11 cellular contexts compared by ENCODE assay signal in the genomic region with DNA sequence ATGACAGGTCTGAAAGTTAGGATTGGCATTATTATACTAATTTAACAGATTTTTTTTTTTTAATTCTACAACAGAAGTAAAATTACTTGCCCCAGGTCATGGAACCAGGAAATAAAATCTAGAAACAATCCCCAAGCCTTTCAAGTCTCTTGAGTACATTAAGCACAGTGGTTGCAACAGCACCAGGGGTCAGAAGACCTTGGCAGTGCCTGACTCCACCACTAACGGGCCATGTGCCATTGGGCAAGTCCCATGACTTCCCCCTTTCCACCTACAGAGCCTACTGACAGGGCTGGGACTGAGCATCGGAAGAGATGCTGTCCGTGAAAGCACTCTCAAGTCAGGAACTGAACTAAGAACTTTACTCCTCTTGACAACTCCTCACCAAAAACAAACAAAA.
A peak's percentile ranks its signal among the peaks of the same experiment; 100 is the strongest.
DNase-seq lines count a peak whose midpoint lies in the region; ATAC-seq, FAIRE-seq and TF ChIP-seq lines count a peak whose summit lies in the region.
"Had no signal": no experiment of that assay in that cellular context is flagged by ENCODE, and none has a peak within 500 bp of the region (broad histone marks: within the 10 kb centered on the region; RNA-seq: fewer than 3 reads in every experiment).

No MANE protein-coding gene starts in this region.

- no TSS peak for BruUV-seq in HepG2 (replicated peaks; lab: Mats Ljungman, UMichigan)

- TF ChIP-seq EP300 in HepG2 (IDR thresholded peaks at IDR 0.05; ENCODE audit: low read depth in 2 of 2, low read length in 2 of 2) (no peak), HepG2 (CRISPR knock-in tag; IDR thresholded peaks at IDR 0.05; ENCODE audit: borderline replicate concordance) (no peak), stomach (IDR thresholded peaks at IDR 0.05) (no peak)

- intact Hi-C loops in ascending aorta (cut with DNase I) = loop anchor here (2.0 to 5.0 kb wide), 5 partner anchors 35 to 325 kb away; a partner anchor contains a TSS
- intact Hi-C loops in HepG2 (cut with micrococcal nuclease; ENCODE audit: unreplicated experiment) = loop anchor here (5.0 to 10.0 kb wide), 2 partner anchors 100 to 208 kb away; a partner anchor contains a TSS
- intact Hi-C loops in stomach (cut with DNase I; ENCODE audit: low total_unique reads) = loop anchor here (10.0 kb wide), 1 partner anchor 118 kb away; no protein-coding TSS in a partner anchor

- no peak for FAIRE-seq in HepG2 (lab: Jason Lieb, UNC)

- H3K27me3 ChIP-seq in ascending aorta = no peaks in the 10 kb centered on the region
- H3K27me3 ChIP-seq in HepG2 (ENCODE audit: control insufficient read depth in 1 of 2, insufficient read depth in 2 of 2, low read length in 2 of 2) = no peaks in the 10 kb centered on the region
- no peaks in the 10 kb centered on the region for H3K27me3 ChIP-seq in stomach

- CTCF ChIA-PET in HepG2 (lab: Yijun Ruan, JAX; ENCODE audit: low intra/inter-chr PET ratio, low total read pairs) = no interaction called here

- no peak for TF ChIP-seq POLR2A in HepG2 (IDR thresholded peaks at IDR 0.05; ENCODE audit: insufficient read depth in 1 of 2, low read depth in 2 of 2, low read length in 2 of 2)
- no peak for TF ChIP-seq POLR2A in stomach (IDR thresholded peaks at IDR 0.05)

- H3K4me1 ChIP-seq in ascending aorta (peaks cover 6 to 16% of the 10 kb centered on the region in 2 donors), HepG2 (ENCODE audit: insufficient read depth, low read length) (peaks cover 52% of the 10 kb centered on the region), stomach (peaks cover 40 to 67% (median 53%) of the 10 kb centered on the region in 4 donors)

- TF ChIP-seq CTCF in ascending aorta (IDR thresholded peaks at IDR 0.05) (no peak), HepG2 (CRISPR knock-in tag; IDR thresholded peaks at IDR 0.05) (no peak), stomach (IDR thresholded peaks at IDR 0.05) (no peak)

- in situ Hi-C loops in HepG2 (cut with HindIII; ENCODE audit: extremely low pct_ligation_motif_present, low pct_unique_long_range_greater_than_20kb) = loop anchor here (5.0 kb wide), 1 partner anchor 115 kb away; no protein-coding TSS in a partner anchor

- no peak for TF ChIP-seq RAD21 in HepG2 (CRISPR knock-in tag; IDR thresholded peaks at IDR 0.05)

- DNase-seq in M059J (ENCODE audit: low read depth) = peak; percentile 66
- DNase-seq in ascending aorta (ENCODE audit: low spot score in 2 of 2) = peak; percentile 33 to 71
- peak; percentile 35 for DNase-seq in HepG2 (ENCODE audit: low spot score)
- peak; percentile 90 for DNase-seq in stomach
- no peak for DNase-seq in NCI-H2081 treated with DMSO at 0.1 percent for 48 hours (lab: John Stamatoyannopoulos, UW)
- DNase-seq: DND-41; NCI-H526 treated with DMSO at 0.1 percent for 48 hours; stimulated activated CD8-positive, alpha-beta memory T cell treated with anti-CD3 and anti-CD28 coated beads, Interleukin-4, amount 100 ng/mL, for 48 hours had no signal

- 0 out of 2 replicates have a peak overlapping the region, but pooled peaks have one; percentile 9 for H3K4me2 ChIP-seq in HepG2 (ENCODE audit: low read depth, low read length)

- no peaks in the 10 kb centered on the region for H3K79me2 ChIP-seq in HepG2 (ENCODE audit: insufficient read depth, low read length)

- H4K20me1 ChIP-seq in HepG2 (ENCODE audit: insufficient read depth, low read length) = no peaks in the 10 kb centered on the region

- no peak for ATAC-seq in HepG2
- no peak for ATAC-seq in GM21515 (IDR thresholded peaks at IDR 0.05; ENCODE audit: unreplicated experiment)
- no peak for ATAC-seq in HG02588 (IDR thresholded peaks at IDR 0.05; ENCODE audit: unreplicated experiment)
- ATAC-seq in HG03469 (IDR thresholded peaks at IDR 0.05; ENCODE audit: unreplicated experiment) = no peak

- H2AFZ ChIP-seq in HepG2 (ENCODE audit: low read length) = no peak overlapping the region

- H3K36me3 ChIP-seq in ascending aorta (no peaks in the 10 kb centered on the region), HepG2 (replicated peaks in 1 of 2; ENCODE audit: control insufficient read depth in 1 of 2, insufficient read depth in 2 of 2, low read length in 2 of 2) (no peaks in the 10 kb centered on the region), stomach (no peaks in the 10 kb centered on the region)

- H3K9ac ChIP-seq in HepG2 (ENCODE audit: insufficient read depth, low read depth, low read length) = no peak overlapping the region

- 4% methylated on average over 3 of the region's 3 CpGs for WGBS in HepG2 (ENCODE audit: low lambda C conversion rate)
- WGBS in stomach, 5 donors = 23 to 60% (median 34%) methylated on average over 3 of the region's 3 CpGs

- H3K4me3 ChIP-seq in ascending aorta (no peak overlapping the region), HepG2 (replicated peaks in 1 of 3; ENCODE audit: insufficient read depth in 1 of 3, low read depth in 2 of 3, low read length in 3 of 3) (no peak overlapping the region), stomach (no peak overlapping the region)

- POLR2A ChIA-PET in HepG2 (lab: Yijun Ruan, JAX) = interaction anchor here (3.5 to 3.9 kb wide), 2 partner anchors 124 to 130 kb away, joined by 18 to 33 read pairs; a partner anchor contains a TSS

- no peaks in the 10 kb centered on the region for H3K9me3 ChIP-seq in ascending aorta
- H3K9me3 ChIP-seq in HepG2 (ENCODE audit: low read length) = no peaks in the 10 kb centered on the region
- H3K9me3 ChIP-seq in stomach = no peaks in the 10 kb centered on the region

- peak overlapping the region in 1 of 2 donors; percentile 81 for H3K27ac ChIP-seq in ascending aorta
- H3K27ac ChIP-seq in HepG2 (ENCODE audit: extremely low read length, insufficient read depth, low read length) = no peak overlapping the region
- H3K27ac ChIP-seq in stomach = peak overlapping the region; percentile 48 to 98 (median 92)

TF ChIP-seq in HepG2, 621 proteins besides CTCF, POLR2A, EP300 and RAD21:
- TF ChIP-seq CEBPB (IDR thresholded peaks at IDR 0.05; ENCODE audit: borderline replicate concordance, low read depth, low read length) (peak; percentile 64), ZNF3 (CRISPR knock-in tag; IDR thresholded peaks at IDR 0.05) (no peak)
